In the genomic region with DNA sequence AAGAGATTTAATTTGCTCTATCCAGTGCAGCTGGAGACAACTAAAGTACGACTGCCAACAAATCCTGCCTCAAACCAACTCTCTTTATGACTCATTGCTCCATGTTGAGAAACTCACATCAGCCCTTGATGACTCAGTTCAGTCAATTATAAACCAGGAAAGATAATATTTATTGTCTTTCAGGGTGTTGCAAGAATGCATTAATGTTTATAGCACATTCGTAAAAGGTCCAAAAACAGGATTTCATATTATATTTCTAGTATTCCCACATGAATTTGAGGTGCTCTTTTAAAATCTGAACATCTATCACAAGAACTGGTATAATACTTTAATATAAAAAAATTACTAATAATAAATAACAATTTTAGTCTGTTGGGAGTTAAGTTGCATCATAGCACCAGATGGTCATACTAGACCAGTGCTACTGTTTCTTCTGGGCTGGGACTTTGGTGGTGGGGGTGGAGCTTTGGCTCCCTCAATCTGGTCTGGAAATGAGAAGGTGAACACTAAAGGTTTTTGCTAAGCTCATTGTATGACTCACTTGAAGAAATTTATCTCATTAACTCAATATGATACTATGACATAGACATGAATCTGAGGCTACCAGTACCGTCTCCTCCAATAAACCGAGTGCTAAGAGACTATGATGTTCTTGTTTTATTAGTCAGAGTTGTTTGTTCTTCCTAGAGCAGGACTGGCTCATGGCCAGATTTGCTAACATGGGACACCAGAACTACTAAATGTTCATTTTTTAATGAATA, we compare ENCODE assay signal across 8 cellular contexts.
DNase-seq lines count a peak whose midpoint lies in the region; ATAC-seq and FAIRE-seq lines count a peak whose summit lies in the region.

No MANE protein-coding gene starts in this region.

- peak; percentile 98 for FAIRE-seq in RCC 7860 (lab: Jason Lieb, UNC)
- peak; percentile 97 for FAIRE-seq in endometrium (lab: Jason Lieb, UNC)

- peak; percentile 79 for ATAC-seq in GM19023 (IDR thresholded peaks at IDR 0.05; ENCODE audit: unreplicated experiment)
- peak; percentile 56 for ATAC-seq in HG03280 (IDR thresholded peaks at IDR 0.05; ENCODE audit: unreplicated experiment)

- peak; percentile 85 for DNase-seq in AG20443 (ENCODE audit: low spot score)
- peak; percentile 99 for DNase-seq in RCC 7860 (ENCODE audit: low spot score)
- DNase-seq in pons (ENCODE audit: low spot score) = peak; percentile 14
- DNase-seq in NCI-H2029 (lab: John Stamatoyannopoulos, UW) = no peak
- no peak for DNase-seq in KBM-7

- in situ Hi-C loops in KBM-7 (cut with MboI; ENCODE audit: low pct_unique_long_range_greater_than_20kb, low sequenced_read_pairs) = no loop called here

Comparison
In these comparisons a context has a peak if more than half of its experiments do, and no peak if none do; other contexts are left out.
1. DNase-seq: peak in AG20443 (single experiment), RCC 7860 (single experiment) and pons (single experiment); none in NCI-H2029 (single experiment) and KBM-7 (single experiment).